In genomic region chr7:27157717-27158431, GRCh38 we compare ENCODE assay signal across 8 cellular contexts. TPM values are rescaled to one million over a fixed set of nuclear protein-coding genes. Genes with fewer than 3 reads are reported as not detected.
A peak's percentile ranks its signal among the peaks of the same experiment; 100 is the strongest.
DNase-seq lines count a peak whose midpoint lies in the region; ATAC-seq and TF ChIP-seq lines count a peak whose summit lies in the region.
"Had no signal": no experiment of that assay in that cellular context is flagged by ENCODE, and none has a peak within 500 bp of the region (broad histone marks: within the 10 kb centered on the region; RNA-seq: fewer than 3 reads in every experiment).

No MANE protein-coding gene starts in this region.

- DNase-seq in CD4-positive, CD25-positive, alpha-beta regulatory T cell: no peak
- peak; percentile 58 for DNase-seq in SW480 (ENCODE audit: low spot score)
- DNase-seq in memory B cell (ENCODE audit: low spot score in 2 of 2): no peak
- no peak for DNase-seq in endothelial cell (ENCODE audit: low spot score)
- no peak for DNase-seq in neuronal stem cell (ENCODE audit: low spot score)
- DNase-seq: NCI-H526 had no signal

- peak overlapping the region in 1 of 3 donors; percentile 76 for H3K27ac Mint-ChIP-seq in CD4-positive, CD25-positive, alpha-beta regulatory T cell
- H3K27ac Mint-ChIP-seq in memory B cell: peak overlapping the region; percentile 78
- H3K27ac Mint-ChIP-seq in endothelial cell (ENCODE audit: unreplicated experiment): no peak overlapping the region

- no peak overlapping the region for H2AFZ ChIP-seq in neuronal stem cell (ENCODE audit: low read length)

- ATAC-seq in CD4-positive, CD25-positive, alpha-beta regulatory T cell (ENCODE audit: low read depth in 2 of 2): no peak
- ATAC-seq in memory B cell (ENCODE audit: low read depth) (no peak), HG03108 (IDR thresholded peaks at IDR 0.05; ENCODE audit: unreplicated experiment) (no peak)
- ATAC-seq: right cardiac atrium had no signal

- H3K23ac ChIP-seq in neuronal stem cell (ENCODE audit: low read depth, low read length, poor library complexity): no peak overlapping the region

- H3K4me3 Mint-ChIP-seq in CD4-positive, CD25-positive, alpha-beta regulatory T cell: peak overlapping the region; percentile 33 to 77 (median 68)
- no peak overlapping the region for H3K4me3 Mint-ChIP-seq in memory B cell
- no peak overlapping the region for H3K4me3 Mint-ChIP-seq in endothelial cell (ENCODE audit: unreplicated experiment)

- peaks cover 3% of the 10 kb centered on the region for H3K36me3 Mint-ChIP-seq in CD4-positive, CD25-positive, alpha-beta regulatory T cell
- peaks cover 2% of the 10 kb centered on the region for H3K36me3 Mint-ChIP-seq in memory B cell
- H3K36me3 Mint-ChIP-seq in endothelial cell (ENCODE audit: low read depth, unreplicated experiment): peaks cover 3% of the 10 kb centered on the region

- no peaks in the 10 kb centered on the region for H3K36me3 ChIP-seq in CD4-positive, CD25-positive, alpha-beta regulatory T cell (ENCODE audit: control insufficient read depth, insufficient read depth, low read length)
- no peaks in the 10 kb centered on the region for H3K36me3 ChIP-seq in neuronal stem cell (replicated peaks in 1 of 2; ENCODE audit: control insufficient read depth in 2 of 2, insufficient read depth in 2 of 2, low read length in 2 of 2)

- no peak overlapping the region for H3K9ac ChIP-seq in neuronal stem cell (ENCODE audit: low read depth, low read length, poor library complexity)

- H4K8ac ChIP-seq in neuronal stem cell (ENCODE audit: low read depth, low read length): no peak overlapping the region

- no peak overlapping the region for H3K4me2 ChIP-seq in neuronal stem cell (ENCODE audit: insufficient read depth, low read length, poor library complexity, severe bottlenecking)

- H2BK12ac ChIP-seq in neuronal stem cell (ENCODE audit: low read length): no peak overlapping the region

- peaks cover 14 to 58% (median 30%) of the 10 kb centered on the region in 4 donors for H3K4me1 Mint-ChIP-seq in CD4-positive, CD25-positive, alpha-beta regulatory T cell
- H3K4me1 Mint-ChIP-seq in memory B cell (peaks cover 20% of the 10 kb centered on the region), endothelial cell (ENCODE audit: unreplicated experiment) (peaks cover 13% of the 10 kb centered on the region)

- H3K27ac ChIP-seq in CD4-positive, CD25-positive, alpha-beta regulatory T cell (ENCODE audit: insufficient read depth, low read length, poor library complexity, severe bottlenecking): no peak overlapping the region
- H3K27ac ChIP-seq in neuronal stem cell (replicated peaks; ENCODE audit: low read length): no peak overlapping the region

- H3K4me3 ChIP-seq in CD4-positive, CD25-positive, alpha-beta regulatory T cell (ENCODE audit: low read depth, low read length): no peak overlapping the region
- H3K4me3 ChIP-seq in neuronal stem cell (ENCODE audit: low read length in 2 of 2): no peak overlapping the region

- no peak overlapping the region for H3K14ac ChIP-seq in neuronal stem cell (ENCODE audit: low read length)

- no peak overlapping the region for H3K4ac ChIP-seq in neuronal stem cell (ENCODE audit: low read length)

- WGBS in neuronal stem cell (ENCODE audit: extremely low coverage in 2 of 2, insufficient read length in 2 of 2, insufficient replicate concordance in 1 of 2), 2 donors: no CpG with 5 or more reads among the region's 30 CpGs

- no peak overlapping the region for H2BK120ac ChIP-seq in neuronal stem cell (ENCODE audit: low read depth, low read length)

- no peak overlapping the region for H2AK5ac ChIP-seq in neuronal stem cell (ENCODE audit: low read depth, low read length)

- H3K79me1 ChIP-seq in neuronal stem cell (ENCODE audit: low read depth, low read length): peaks cover 2% of the 10 kb centered on the region

- no peak overlapping the region for H2BK5ac ChIP-seq in neuronal stem cell (ENCODE audit: low read length)

- peaks cover 53% of the 10 kb centered on the region for H3K27me3 ChIP-seq in CD4-positive, CD25-positive, alpha-beta regulatory T cell (ENCODE audit: control insufficient read depth, insufficient read depth, low read length)
- peaks cover 74 to 97% (median 94%) of the 10 kb centered on the region in 3 experiments for H3K27me3 ChIP-seq in neuronal stem cell (ENCODE audit: control insufficient read depth in 3 of 3, insufficient read depth in 3 of 3, low read depth in 1 of 3, low read length in 3 of 3)

- peaks cover 45% of the 10 kb centered on the region for H3K4me1 ChIP-seq in CD4-positive, CD25-positive, alpha-beta regulatory T cell (ENCODE audit: control insufficient read depth, insufficient read depth, low read length, poor library complexity, severe bottlenecking)
- H3K4me1 ChIP-seq in neuronal stem cell (ENCODE audit: control insufficient read depth in 2 of 2, insufficient read depth in 1 of 2, low read depth in 1 of 2, low read length in 2 of 2): no peaks in the 10 kb centered on the region

- no peak for TF ChIP-seq CTCF in endothelial cell (IDR thresholded peaks at IDR 0.05; ENCODE audit: unreplicated experiment)

- no peak overlapping the region for H2BK15ac ChIP-seq in neuronal stem cell (ENCODE audit: low read length)

- no peaks in the 10 kb centered on the region for H3K9me3 ChIP-seq in CD4-positive, CD25-positive, alpha-beta regulatory T cell (ENCODE audit: control insufficient read depth in 2 of 2, low read length in 2 of 2)
- peaks cover 25 to 36% of the 10 kb centered on the region in 2 donors for H3K9me3 ChIP-seq in neuronal stem cell (replicated peaks in 1 of 2; ENCODE audit: control insufficient read depth in 2 of 2, insufficient read depth in 1 of 2, low read depth in 1 of 2, low read length in 2 of 2)

- no peak overlapping the region for H3K18ac ChIP-seq in neuronal stem cell (ENCODE audit: low read length)

- peaks cover 95% of the 10 kb centered on the region for H3K27me3 Mint-ChIP-seq in CD4-positive, CD25-positive, alpha-beta regulatory T cell
- H3K27me3 Mint-ChIP-seq in memory B cell (peaks cover 40% of the 10 kb centered on the region), endothelial cell (ENCODE audit: unreplicated experiment) (peaks cover 44% of the 10 kb centered on the region)

- peaks cover 0 to 8% (median 0%) of the 10 kb centered on the region in 7 donors for H3K9me3 Mint-ChIP-seq in CD4-positive, CD25-positive, alpha-beta regulatory T cell
- H3K9me3 Mint-ChIP-seq in memory B cell (peaks cover 1% of the 10 kb centered on the region), endothelial cell (ENCODE audit: unreplicated experiment) (no peaks in the 10 kb centered on the region)

- no peak overlapping the region for H4K91ac ChIP-seq in neuronal stem cell (ENCODE audit: low read depth, low read length, poor library complexity)

RNA-seq across cellular contexts. Expression of gene HOXA7, which starts 1.4 kb away (rescaled TPM):
- total RNA-seq in CD4-positive, CD25-positive, alpha-beta regulatory T cell: not detected
- not detected for polyA plus RNA-seq in CD4-positive, CD25-positive, alpha-beta regulatory T cell
- not detected for total RNA-seq in endothelial cell (ENCODE audit: unreplicated experiment)
- not detected for polyA plus RNA-seq in neuronal stem cell (2013, experiment 1 of 2)
- not detected for polyA plus RNA-seq in neuronal stem cell (2013, experiment 2 of 2)
- total RNA-seq: right cardiac atrium had no signal

RNA-seq across cellular contexts. Expression of gene HOXA3, which starts 5.5 kb away (rescaled TPM):
- not detected for total RNA-seq in CD4-positive, CD25-positive, alpha-beta regulatory T cell
- under 1 TPM in 1 of 4 donors, not detected in 3; 0.13 TPM for polyA plus RNA-seq in CD4-positive, CD25-positive, alpha-beta regulatory T cell
- 0.13 TPM for total RNA-seq in endothelial cell (ENCODE audit: unreplicated experiment)
- polyA plus RNA-seq in neuronal stem cell (2013, experiment 1 of 2): not detected
- not detected for polyA plus RNA-seq in neuronal stem cell (2013, experiment 2 of 2)

RNA-seq across cellular contexts. Expression of gene HOXA9, which starts 7.5 kb away (rescaled TPM):
- total RNA-seq in CD4-positive, CD25-positive, alpha-beta regulatory T cell: 1.1 TPM
- polyA plus RNA-seq in CD4-positive, CD25-positive, alpha-beta regulatory T cell: under 1 TPM in 1 of 4 donors, not detected in 3; 0.20 TPM
- 0.80 TPM for total RNA-seq in endothelial cell (ENCODE audit: unreplicated experiment)
- not detected for polyA plus RNA-seq in neuronal stem cell (2013, experiment 1 of 2)
- not detected for polyA plus RNA-seq in neuronal stem cell (2013, experiment 2 of 2)
- total RNA-seq: right cardiac atrium had no signal
- polyA plus RNA-seq: right cardiac atrium had no signal

RNA-seq across cellular contexts. Expression of gene HOXA6, which starts 10.3 kb away (rescaled TPM):
- not detected for total RNA-seq in CD4-positive, CD25-positive, alpha-beta regulatory T cell
- polyA plus RNA-seq in CD4-positive, CD25-positive, alpha-beta regulatory T cell: not detected
- not detected for total RNA-seq in endothelial cell (ENCODE audit: unreplicated experiment)
- polyA plus RNA-seq in neuronal stem cell (2013, experiment 1 of 2): not detected
- not detected for polyA plus RNA-seq in neuronal stem cell (2013, experiment 2 of 2)
- total RNA-seq: right cardiac atrium had no signal
- polyA plus RNA-seq: right cardiac atrium had no signal

RNA-seq across cellular contexts. Expression of gene HOXA5, which starts 14.4 kb away (rescaled TPM):
- total RNA-seq in CD4-positive, CD25-positive, alpha-beta regulatory T cell: not detected
- polyA plus RNA-seq in CD4-positive, CD25-positive, alpha-beta regulatory T cell: not detected
- 0.59 TPM for total RNA-seq in endothelial cell (ENCODE audit: unreplicated experiment)
- not detected for polyA plus RNA-seq in neuronal stem cell (2013, experiment 1 of 2)
- not detected for polyA plus RNA-seq in neuronal stem cell (2013, experiment 2 of 2)

Comparison
In these comparisons a context has a peak if more than half of its experiments do, and no peak if none do; other contexts are left out.
1. H3K4me3 Mint-ChIP-seq: peak in CD4-positive, CD25-positive, alpha-beta regulatory T cell (4 of 4); none in memory B cell (single experiment) and endothelial cell (single experiment).